In the genomic region with DNA sequence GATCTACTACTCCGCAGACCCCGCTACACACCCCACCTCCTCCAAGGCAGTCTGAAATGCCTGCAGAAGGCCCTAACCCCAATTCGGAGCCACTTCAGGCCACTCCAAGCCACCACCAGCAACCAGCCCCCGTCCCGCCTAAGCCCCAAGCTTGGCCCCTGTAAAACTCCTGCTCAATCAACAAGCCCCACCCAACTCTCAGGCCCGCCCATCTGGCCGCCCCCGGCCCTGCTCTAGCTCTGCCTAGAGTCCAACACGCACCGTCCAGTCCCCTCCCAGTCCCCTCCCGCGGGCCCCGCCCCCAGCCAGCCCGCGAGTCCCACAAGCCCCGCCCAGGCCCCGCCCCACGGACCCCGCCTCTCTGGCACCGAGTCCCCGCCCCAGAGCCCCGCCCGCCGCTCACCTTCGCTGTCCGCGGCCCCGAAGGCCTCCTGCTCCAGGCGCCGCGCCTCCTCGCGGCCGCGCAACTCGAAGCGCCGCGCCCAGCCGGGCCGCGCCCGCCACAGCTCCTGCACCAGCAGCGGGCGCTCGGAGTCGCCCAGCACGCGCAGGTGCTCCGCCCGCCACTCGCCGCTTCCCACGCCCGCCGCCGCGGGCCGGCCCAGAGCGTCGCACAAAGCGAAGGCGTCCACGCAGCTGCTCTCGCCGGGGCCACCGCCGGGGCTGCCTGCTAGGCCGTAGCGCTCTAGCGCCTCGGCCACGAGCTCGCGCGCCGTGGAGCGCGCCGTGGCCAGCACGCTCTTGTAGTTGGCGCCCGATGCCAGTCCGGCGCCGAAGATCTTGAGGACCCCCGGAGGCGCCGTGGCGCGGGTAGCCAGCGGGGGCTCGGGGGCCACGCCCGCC, we compare ENCODE assay signal across 1 cellular context.
TF ChIP-seq lines count a peak whose summit lies in the region.

No MANE protein-coding gene starts in this region.

TF ChIP-seq in HepG2, 621 proteins besides CTCF, POLR2A, EP300 and RAD21 (continued from another document and continues in another):
- TF ChIP-seq, protein P1, sequence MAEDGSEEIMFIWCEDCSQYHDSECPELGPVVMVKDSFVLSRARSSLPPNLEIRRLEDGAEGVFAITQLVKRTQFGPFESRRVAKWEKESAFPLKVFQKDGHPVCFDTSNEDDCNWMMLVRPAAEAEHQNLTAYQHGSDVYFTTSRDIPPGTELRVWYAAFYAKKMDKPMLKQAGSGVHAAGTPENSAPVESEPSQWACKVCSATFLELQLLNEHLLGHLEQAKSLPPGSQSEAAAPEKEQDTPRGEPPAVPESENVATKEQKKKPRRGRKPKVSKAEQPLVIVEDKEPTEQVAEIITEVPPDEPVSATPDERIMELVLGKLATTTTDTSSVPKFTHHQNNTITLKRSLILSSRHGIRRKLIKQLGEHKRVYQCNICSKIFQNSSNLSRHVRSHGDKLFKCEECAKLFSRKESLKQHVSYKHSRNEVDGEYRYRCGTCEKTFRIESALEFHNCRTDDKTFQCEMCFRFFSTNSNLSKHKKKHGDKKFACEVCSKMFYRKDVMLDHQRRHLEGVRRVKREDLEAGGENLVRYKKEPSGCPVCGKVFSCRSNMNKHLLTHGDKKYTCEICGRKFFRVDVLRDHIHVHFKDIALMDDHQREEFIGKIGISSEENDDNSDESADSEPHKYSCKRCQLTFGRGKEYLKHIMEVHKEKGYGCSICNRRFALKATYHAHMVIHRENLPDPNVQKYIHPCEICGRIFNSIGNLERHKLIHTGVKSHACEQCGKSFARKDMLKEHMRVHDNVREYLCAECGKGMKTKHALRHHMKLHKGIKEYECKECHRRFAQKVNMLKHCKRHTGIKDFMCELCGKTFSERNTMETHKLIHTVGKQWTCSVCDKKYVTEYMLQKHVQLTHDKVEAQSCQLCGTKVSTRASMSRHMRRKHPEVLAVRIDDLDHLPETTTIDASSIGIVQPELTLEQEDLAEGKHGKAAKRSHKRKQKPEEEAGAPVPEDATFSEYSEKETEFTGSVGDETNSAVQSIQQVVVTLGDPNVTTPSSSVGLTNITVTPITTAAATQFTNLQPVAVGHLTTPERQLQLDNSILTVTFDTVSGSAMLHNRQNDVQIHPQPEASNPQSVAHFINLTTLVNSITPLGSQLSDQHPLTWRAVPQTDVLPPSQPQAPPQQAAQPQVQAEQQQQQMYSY (CRISPR knock-in tag; IDR thresholded peaks at IDR 0.05) = no peak
- no peak for TF ChIP-seq SUZ12 (IDR thresholded peaks at IDR 0.05; ENCODE audit: low read depth, low read length)
- no peak for TF ChIP-seq NPAS2 (CRISPR knock-in tag; IDR thresholded peaks at IDR 0.05; ENCODE audit: borderline replicate concordance)
- TF ChIP-seq MTA1 (CRISPR knock-in tag; IDR thresholded peaks at IDR 0.05; ENCODE audit: borderline replicate concordance) = peak; percentile 64; the same call in 1 of the 2 replicates
- TF ChIP-seq, protein P2, sequence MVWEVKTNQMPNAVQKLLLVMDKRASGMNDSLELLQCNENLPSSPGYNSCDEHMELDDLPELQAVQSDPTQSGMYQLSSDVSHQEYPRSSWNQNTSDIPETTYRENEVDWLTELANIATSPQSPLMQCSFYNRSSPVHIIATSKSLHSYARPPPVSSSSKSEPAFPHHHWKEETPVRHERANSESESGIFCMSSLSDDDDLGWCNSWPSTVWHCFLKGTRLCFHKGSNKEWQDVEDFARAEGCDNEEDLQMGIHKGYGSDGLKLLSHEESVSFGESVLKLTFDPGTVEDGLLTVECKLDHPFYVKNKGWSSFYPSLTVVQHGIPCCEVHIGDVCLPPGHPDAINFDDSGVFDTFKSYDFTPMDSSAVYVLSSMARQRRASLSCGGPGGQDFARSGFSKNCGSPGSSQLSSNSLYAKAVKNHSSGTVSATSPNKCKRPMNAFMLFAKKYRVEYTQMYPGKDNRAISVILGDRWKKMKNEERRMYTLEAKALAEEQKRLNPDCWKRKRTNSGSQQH (CRISPR knock-in tag; IDR thresholded peaks at IDR 0.05; ENCODE audit: low read depth) = no peak
- TF ChIP-seq ZNF44 (CRISPR knock-in tag; IDR thresholded peaks at IDR 0.05) = no peak
- TF ChIP-seq MXD4 (CRISPR knock-in tag; IDR thresholded peaks at IDR 0.05) = no peak
- no peak for TF ChIP-seq KLF16 (CRISPR knock-in tag; IDR thresholded peaks at IDR 0.05)
- TF ChIP-seq, protein P3, sequence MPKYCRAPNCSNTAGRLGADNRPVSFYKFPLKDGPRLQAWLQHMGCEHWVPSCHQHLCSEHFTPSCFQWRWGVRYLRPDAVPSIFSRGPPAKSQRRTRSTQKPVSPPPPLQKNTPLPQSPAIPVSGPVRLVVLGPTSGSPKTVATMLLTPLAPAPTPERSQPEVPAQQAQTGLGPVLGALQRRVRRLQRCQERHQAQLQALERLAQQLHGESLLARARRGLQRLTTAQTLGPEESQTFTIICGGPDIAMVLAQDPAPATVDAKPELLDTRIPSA (CRISPR knock-in tag; IDR thresholded peaks at IDR 0.05; ENCODE audit: borderline replicate concordance) = no peak; the same call in 1 of the 2 replicates
- 0 out of 2 replicates have a peak, but pooled peaks have one; percentile 34 for TF ChIP-seq TGIF2 (CRISPR knock-in tag; IDR thresholded peaks at IDR 0.05)
- no peak for TF ChIP-seq SMAD1 (CRISPR knock-in tag; IDR thresholded peaks at IDR 0.05; ENCODE audit: borderline replicate concordance, low read depth)
- no peak for TF ChIP-seq HIVEP1 (CRISPR knock-in tag; IDR thresholded peaks at IDR 0.05)
- TF ChIP-seq SP140L (CRISPR knock-in tag; IDR thresholded peaks at IDR 0.05; ENCODE audit: borderline replicate concordance) = no peak
- TF ChIP-seq ZNF383 (CRISPR knock-in tag; IDR thresholded peaks at IDR 0.05; ENCODE audit: borderline replicate concordance) = no peak
- TF ChIP-seq, protein P4, sequence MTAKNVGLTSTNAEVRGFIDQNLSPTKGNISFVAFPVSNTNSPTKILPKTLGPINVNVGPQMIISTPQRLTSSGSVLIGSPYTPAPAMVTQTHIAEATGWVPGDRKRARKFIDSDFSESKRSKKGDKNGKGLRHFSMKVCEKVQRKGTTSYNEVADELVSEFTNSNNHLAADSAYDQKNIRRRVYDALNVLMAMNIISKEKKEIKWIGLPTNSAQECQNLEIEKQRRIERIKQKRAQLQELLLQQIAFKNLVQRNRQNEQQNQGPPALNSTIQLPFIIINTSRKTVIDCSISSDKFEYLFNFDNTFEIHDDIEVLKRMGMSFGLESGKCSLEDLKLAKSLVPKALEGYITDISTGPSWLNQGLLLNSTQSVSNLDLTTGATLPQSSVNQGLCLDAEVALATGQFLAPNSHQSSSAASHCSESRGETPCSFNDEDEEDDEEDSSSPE (CRISPR knock-in tag; IDR thresholded peaks at IDR 0.05) = peak; percentile 76
- TF ChIP-seq SETDB1 (CRISPR knock-in tag; IDR thresholded peaks at IDR 0.05; ENCODE audit: borderline replicate concordance) = no peak
- TF ChIP-seq ATF1 (CRISPR knock-in tag; IDR thresholded peaks at IDR 0.05) = no peak
- TF ChIP-seq PHF8 (CRISPR knock-in tag; IDR thresholded peaks at IDR 0.05) = peak; percentile 67
- TF ChIP-seq PPARG (CRISPR knock-in tag; conservative IDR thresholded peaks at IDR 0.05) = no peak
- TF ChIP-seq, protein P5, sequence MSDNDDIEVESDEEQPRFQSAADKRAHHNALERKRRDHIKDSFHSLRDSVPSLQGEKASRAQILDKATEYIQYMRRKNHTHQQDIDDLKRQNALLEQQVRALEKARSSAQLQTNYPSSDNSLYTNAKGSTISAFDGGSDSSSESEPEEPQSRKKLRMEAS (IDR thresholded peaks at IDR 0.05) = peak; percentile 94
- no peak; the same call in 1 of the 2 replicates for TF ChIP-seq MEIS1 (CRISPR knock-in tag; IDR thresholded peaks at IDR 0.05; ENCODE audit: borderline replicate concordance)
- TF ChIP-seq FOXM1 (CRISPR knock-in tag; IDR thresholded peaks at IDR 0.05) = no peak
- TF ChIP-seq, protein P6, sequence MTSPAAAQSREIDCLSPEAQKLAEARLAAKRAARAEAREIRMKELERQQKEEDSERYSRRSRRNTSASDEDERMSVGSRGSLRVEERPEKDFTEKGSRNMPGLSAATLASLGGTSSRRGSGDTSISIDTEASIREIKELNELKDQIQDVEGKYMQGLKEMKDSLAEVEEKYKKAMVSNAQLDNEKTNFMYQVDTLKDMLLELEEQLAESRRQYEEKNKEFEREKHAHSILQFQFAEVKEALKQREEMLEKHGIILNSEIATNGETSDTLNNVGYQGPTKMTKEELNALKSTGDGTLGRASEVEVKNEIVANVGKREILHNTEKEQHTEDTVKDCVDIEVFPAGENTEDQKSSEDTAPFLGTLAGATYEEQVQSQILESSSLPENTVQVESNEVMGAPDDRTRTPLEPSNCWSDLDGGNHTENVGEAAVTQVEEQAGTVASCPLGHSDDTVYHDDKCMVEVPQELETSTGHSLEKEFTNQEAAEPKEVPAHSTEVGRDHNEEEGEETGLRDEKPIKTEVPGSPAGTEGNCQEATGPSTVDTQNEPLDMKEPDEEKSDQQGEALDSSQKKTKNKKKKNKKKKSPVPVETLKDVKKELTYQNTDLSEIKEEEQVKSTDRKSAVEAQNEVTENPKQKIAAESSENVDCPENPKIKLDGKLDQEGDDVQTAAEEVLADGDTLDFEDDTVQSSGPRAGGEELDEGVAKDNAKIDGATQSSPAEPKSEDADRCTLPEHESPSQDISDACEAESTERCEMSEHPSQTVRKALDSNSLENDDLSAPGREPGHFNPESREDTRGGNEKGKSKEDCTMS (CRISPR knock-in tag; conservative IDR thresholded peaks at IDR 0.05) = no peak
- TF ChIP-seq FIP1L1 (IDR thresholded peaks at IDR 0.05; ENCODE audit: borderline replicate concordance, insufficient read depth, low read depth, low read length) = no peak
- TF ChIP-seq NCOA2 (CRISPR knock-in tag; IDR thresholded peaks at IDR 0.05) = no peak; the same call in 1 of the 2 replicates
- TF ChIP-seq, protein P7, sequence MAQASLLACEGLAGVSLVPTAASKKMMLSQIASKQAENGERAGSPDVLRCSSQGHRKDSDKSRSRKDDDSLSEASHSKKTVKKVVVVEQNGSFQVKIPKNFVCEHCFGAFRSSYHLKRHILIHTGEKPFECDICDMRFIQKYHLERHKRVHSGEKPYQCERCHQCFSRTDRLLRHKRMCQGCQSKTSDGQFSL (CRISPR knock-in tag; IDR thresholded peaks at IDR 0.05) = no peak
- no peak; the same call in 1 of the 2 replicates for TF ChIP-seq ZNF558 (CRISPR knock-in tag; IDR thresholded peaks at IDR 0.05; ENCODE audit: borderline replicate concordance)
- TF ChIP-seq, protein P8, sequence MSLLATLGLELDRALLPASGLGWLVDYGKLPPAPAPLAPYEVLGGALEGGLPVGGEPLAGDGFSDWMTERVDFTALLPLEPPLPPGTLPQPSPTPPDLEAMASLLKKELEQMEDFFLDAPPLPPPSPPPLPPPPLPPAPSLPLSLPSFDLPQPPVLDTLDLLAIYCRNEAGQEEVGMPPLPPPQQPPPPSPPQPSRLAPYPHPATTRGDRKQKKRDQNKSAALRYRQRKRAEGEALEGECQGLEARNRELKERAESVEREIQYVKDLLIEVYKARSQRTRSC (CRISPR knock-in tag; IDR thresholded peaks at IDR 0.05; ENCODE audit: low read depth) = no peak
- TF ChIP-seq, protein P9, sequence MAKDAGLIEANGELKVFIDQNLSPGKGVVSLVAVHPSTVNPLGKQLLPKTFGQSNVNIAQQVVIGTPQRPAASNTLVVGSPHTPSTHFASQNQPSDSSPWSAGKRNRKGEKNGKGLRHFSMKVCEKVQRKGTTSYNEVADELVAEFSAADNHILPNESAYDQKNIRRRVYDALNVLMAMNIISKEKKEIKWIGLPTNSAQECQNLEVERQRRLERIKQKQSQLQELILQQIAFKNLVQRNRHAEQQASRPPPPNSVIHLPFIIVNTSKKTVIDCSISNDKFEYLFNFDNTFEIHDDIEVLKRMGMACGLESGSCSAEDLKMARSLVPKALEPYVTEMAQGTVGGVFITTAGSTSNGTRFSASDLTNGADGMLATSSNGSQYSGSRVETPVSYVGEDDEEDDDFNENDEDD (CRISPR knock-in tag; IDR thresholded peaks at IDR 0.05; ENCODE audit: borderline replicate concordance) = peak; percentile 93
- TF ChIP-seq ATM (IDR thresholded peaks at IDR 0.05; ENCODE audit: borderline replicate concordance) = no peak
- TF ChIP-seq ZNF530 (CRISPR knock-in tag; IDR thresholded peaks at IDR 0.05; ENCODE audit: low read depth) = no peak
- TF ChIP-seq GPN1 (CRISPR knock-in tag; IDR thresholded peaks at IDR 0.05; ENCODE audit: borderline replicate concordance) = no peak
- TF ChIP-seq, protein P10, sequence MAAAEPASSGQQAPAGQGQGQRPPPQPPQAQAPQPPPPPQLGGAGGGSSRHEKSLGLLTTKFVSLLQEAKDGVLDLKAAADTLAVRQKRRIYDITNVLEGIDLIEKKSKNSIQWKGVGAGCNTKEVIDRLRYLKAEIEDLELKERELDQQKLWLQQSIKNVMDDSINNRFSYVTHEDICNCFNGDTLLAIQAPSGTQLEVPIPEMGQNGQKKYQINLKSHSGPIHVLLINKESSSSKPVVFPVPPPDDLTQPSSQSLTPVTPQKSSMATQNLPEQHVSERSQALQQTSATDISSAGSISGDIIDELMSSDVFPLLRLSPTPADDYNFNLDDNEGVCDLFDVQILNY (CRISPR knock-in tag; conservative IDR thresholded peaks at IDR 0.05) = no peak
- TF ChIP-seq, protein P11, sequence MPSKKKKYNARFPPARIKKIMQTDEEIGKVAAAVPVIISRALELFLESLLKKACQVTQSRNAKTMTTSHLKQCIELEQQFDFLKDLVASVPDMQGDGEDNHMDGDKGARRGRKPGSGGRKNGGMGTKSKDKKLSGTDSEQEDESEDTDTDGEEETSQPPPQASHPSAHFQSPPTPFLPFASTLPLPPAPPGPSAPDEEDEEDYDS (CRISPR knock-in tag; IDR thresholded peaks at IDR 0.05) = no peak
- TF ChIP-seq, protein P12, sequence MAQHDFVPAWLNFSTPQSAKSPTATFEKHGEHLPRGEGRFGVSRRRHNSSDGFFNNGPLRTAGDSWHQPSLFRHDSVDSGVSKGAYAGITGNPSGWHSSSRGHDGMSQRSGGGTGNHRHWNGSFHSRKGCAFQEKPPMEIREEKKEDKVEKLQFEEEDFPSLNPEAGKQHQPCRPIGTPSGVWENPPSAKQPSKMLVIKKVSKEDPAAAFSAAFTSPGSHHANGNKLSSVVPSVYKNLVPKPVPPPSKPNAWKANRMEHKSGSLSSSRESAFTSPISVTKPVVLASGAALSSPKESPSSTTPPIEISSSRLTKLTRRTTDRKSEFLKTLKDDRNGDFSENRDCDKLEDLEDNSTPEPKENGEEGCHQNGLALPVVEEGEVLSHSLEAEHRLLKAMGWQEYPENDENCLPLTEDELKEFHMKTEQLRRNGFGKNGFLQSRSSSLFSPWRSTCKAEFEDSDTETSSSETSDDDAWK (CRISPR knock-in tag; IDR thresholded peaks at IDR 0.05) = no peak
- TF ChIP-seq KAT7 (CRISPR knock-in tag; IDR thresholded peaks at IDR 0.05; ENCODE audit: borderline replicate concordance) = no peak
